Comparison of ENCODE assay signal across 24 cellular contexts in the genomic region with DNA sequence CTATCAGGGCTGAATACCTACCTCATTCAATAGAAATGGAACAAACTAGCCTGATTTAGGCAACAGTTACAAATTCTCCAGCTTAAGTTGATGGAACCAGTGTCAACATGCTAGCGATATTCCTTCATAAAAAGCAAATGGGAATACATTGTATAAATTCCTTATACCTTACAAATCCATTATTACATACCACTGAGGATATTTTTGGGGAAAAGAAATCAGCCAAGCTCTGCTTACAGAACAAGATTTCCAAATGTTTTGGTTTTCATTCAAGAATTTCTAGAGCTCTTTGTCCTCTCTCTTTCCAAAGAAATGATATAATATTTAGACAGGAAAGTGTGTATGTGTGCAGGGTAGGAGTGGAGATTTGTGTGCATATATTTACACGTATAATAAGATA. TPM values are rescaled to one million over a fixed set of nuclear protein-coding genes. Genes with fewer than 3 reads are reported as not detected.
DNase-seq lines count a peak whose midpoint lies in the region; ATAC-seq and TF ChIP-seq lines count a peak whose summit lies in the region.
"Had no signal": no experiment of that assay in that cellular context is flagged by ENCODE, and none has a peak within 500 bp of the region (broad histone marks: within the 10 kb centered on the region; RNA-seq: fewer than 3 reads in every experiment).

No MANE protein-coding gene starts in this region.

- no peak for ATAC-seq in T-cell (replicated peaks in 1 of 4)
- ATAC-seq: GM12878, GM23338, mucosa of descending colon, T-helper 17 cell had no signal

- no peak for TF ChIP-seq CTCF in MCF 10A (IDR thresholded peaks at IDR 0.05; ENCODE audit: unreplicated experiment)
- TF ChIP-seq CTCF in breast epithelium (IDR thresholded peaks at IDR 0.05), result no peak
- TF ChIP-seq CTCF in ascending aorta (IDR thresholded peaks at IDR 0.05), result no peak
- no peak for TF ChIP-seq CTCF in foreskin fibroblast (IDR thresholded peaks at IDR 0.05; ENCODE audit: low read depth, low read length)
- no peak for TF ChIP-seq CTCF in transverse colon (IDR thresholded peaks at IDR 0.05)
- TF ChIP-seq CTCF in nephron progenitor cell (IDR thresholded peaks at IDR 0.05), result no peak

- no peak overlapping the region for H3K27ac Mint-ChIP-seq in MCF 10A (ENCODE audit: low read depth, unreplicated experiment)
- no peak overlapping the region for H3K27ac Mint-ChIP-seq in T-cell
- H3K27ac Mint-ChIP-seq in nephron progenitor cell, result no peak overlapping the region
- H3K27ac Mint-ChIP-seq: activated T-helper 2 cell treated with anti-CD3 and anti-CD28 coated beads, Interferon-gamma antibody, Interleukin-2, Interleukin-4, amounts not matched to agents 10 μg/mL and 5 μg/mL and 100 μg/mL, durations not matched to agents 14 hours and 24 hours and 36 hours; CD8-positive, alpha-beta memory T cell; GM23338; T-helper 17 cell had no signal

- H3K36me3 Mint-ChIP-seq in MCF 10A (ENCODE audit: insufficient read depth, unreplicated experiment), result no peaks in the 10 kb centered on the region
- no peaks in the 10 kb centered on the region for H3K36me3 Mint-ChIP-seq in T-cell
- H3K36me3 Mint-ChIP-seq in nephron progenitor cell (ENCODE audit: low read depth), result no peaks in the 10 kb centered on the region
- H3K36me3 Mint-ChIP-seq: CD8-positive, alpha-beta memory T cell had no signal

- CTCF ChIA-PET in MCF 10A (lab: Yijun Ruan, JAX), result interaction anchor here (0.6 kb wide), 1 partner anchor 449 kb away, joined by 4 read pairs; no protein-coding TSS in a partner anchor
- CTCF ChIA-PET in T-cell (lab: Charles Lee), result no interaction called here

- H3K9me3 Mint-ChIP-seq in MCF 10A (ENCODE audit: unreplicated experiment), result no peaks in the 10 kb centered on the region
- peaks cover 0 to 12% (median 10%) of the 10 kb centered on the region in 3 donors for H3K9me3 Mint-ChIP-seq in T-cell
- peaks cover 18% of the 10 kb centered on the region for H3K9me3 Mint-ChIP-seq in nephron progenitor cell
- H3K9me3 Mint-ChIP-seq: activated T-helper 2 cell treated with anti-CD3 and anti-CD28 coated beads, Interferon-gamma antibody, Interleukin-2, Interleukin-4, amounts not matched to agents 10 μg/mL and 5 μg/mL and 100 μg/mL, durations not matched to agents 14 hours and 24 hours and 36 hours had no signal

- H3K4me1 Mint-ChIP-seq in MCF 10A (ENCODE audit: insufficient read depth, unreplicated experiment) (peaks cover 28% of the 10 kb centered on the region), T-cell (no peaks in the 10 kb centered on the region), nephron progenitor cell (no peaks in the 10 kb centered on the region)
- H3K4me1 Mint-ChIP-seq: CD8-positive, alpha-beta memory T cell; GM23338; T-helper 17 cell had no signal

- H3K4me1 ChIP-seq in breast epithelium (no peaks in the 10 kb centered on the region), ascending aorta (peaks cover 0 to 31% of the 10 kb centered on the region in 2 donors), transverse colon (no peaks in the 10 kb centered on the region)

- peak; percentile 52 for DNase-seq in MCF 10A (ENCODE audit: unreplicated experiment)
- DNase-seq in breast epithelium (ENCODE audit: low spot score in 2 of 2), result no peak
- no peak for DNase-seq in ascending aorta (ENCODE audit: low spot score in 2 of 2)
- DNase-seq in foreskin fibroblast, result peak; percentile 47 to 73
- no peak for DNase-seq in transverse colon
- DNase-seq in T-cell, result no peak
- no peak for DNase-seq in OCI-M1 (lab: John Stamatoyannopoulos, UW)
- DNase-seq in nephron progenitor cell, result no peak
- DNase-seq: 8988T; activated CD4-positive, CD25-positive, alpha-beta regulatory T cell; adrenal gland; CD8-positive, alpha-beta memory T cell; hippocampal formation; Kasumi-1; mucosa of descending colon; NCI-H1417 treated with DMSO at 0.1 percent for 48 hours; occipital lobe; stimulated activated naive CD4-positive, alpha-beta T cell treated with Interleukin-2 at 50 U/mL for 16 hours; T-helper 17 cell had no signal

- H3K36me3 ChIP-seq in breast epithelium, result no peaks in the 10 kb centered on the region
- H3K36me3 ChIP-seq in ascending aorta, result no peaks in the 10 kb centered on the region
- H3K36me3 ChIP-seq in transverse colon, result no peaks in the 10 kb centered on the region
- H3K36me3 ChIP-seq: adrenal gland had no signal

- peak overlapping the region in 1 of 2 donors; percentile 34 for H3K27ac ChIP-seq in breast epithelium
- peak overlapping the region; percentile 19 to 34 for H3K27ac ChIP-seq in ascending aorta
- H3K27ac ChIP-seq in transverse colon, result peak overlapping the region in 3 of 4 donors; percentile 5 to 57 (median 23)
- H3K27ac ChIP-seq: RWPE1 had no signal

- H3K4me3 ChIP-seq in breast epithelium, result no peak overlapping the region
- H3K4me3 ChIP-seq in ascending aorta, result no peak overlapping the region
- no peak overlapping the region for H3K4me3 ChIP-seq in foreskin fibroblast (ENCODE audit: low read depth in 1 of 2, low read length in 2 of 2)
- H3K4me3 ChIP-seq in transverse colon, result no peak overlapping the region
- H3K4me3 ChIP-seq: adrenal gland, GM12878, GM23338, mucosa of descending colon had no signal

- no peak for TF ChIP-seq EP300 in transverse colon (IDR thresholded peaks at IDR 0.05; ENCODE audit: low read depth)

- no peak for TF ChIP-seq POLR2A in breast epithelium (IDR thresholded peaks at IDR 0.05)
- no peak for TF ChIP-seq POLR2A in transverse colon (IDR thresholded peaks at IDR 0.05)

- no peaks in the 10 kb centered on the region for H3K27me3 Mint-ChIP-seq in MCF 10A (ENCODE audit: insufficient read depth, unreplicated experiment)
- H3K27me3 Mint-ChIP-seq in T-cell, result no peaks in the 10 kb centered on the region
- H3K27me3 Mint-ChIP-seq in nephron progenitor cell (ENCODE audit: low read depth, poor library complexity), result peaks cover 4% of the 10 kb centered on the region
- H3K27me3 Mint-ChIP-seq: CD8-positive, alpha-beta memory T cell; T-helper 17 cell had no signal

- H3K27me3 ChIP-seq in breast epithelium (no peaks in the 10 kb centered on the region), ascending aorta (no peaks in the 10 kb centered on the region), transverse colon (no peaks in the 10 kb centered on the region)
- H3K27me3 ChIP-seq: adrenal gland had no signal

- intact Hi-C loops in MCF 10A (cut with micrococcal nuclease) (no loop called here), breast epithelium (cut with DNase I; ENCODE audit: low total_unique reads) (no loop called here), ascending aorta (cut with DNase I) (loop anchor here (5.0 kb wide), 1 partner anchor 84 kb away; no protein-coding TSS in a partner anchor), transverse colon (cut with DNase I; ENCODE audit: low total_unique reads) (no loop called here)

- in situ Hi-C loops in transverse colon (cut with MboI; ENCODE audit: low pct_ligation_motif_present in 1 of 4, low pct_unique_long_range_greater_than_20kb in 1 of 4, low sequenced_read_pairs in 3 of 4), result no loop called here

- no TSS peak for BruUV-seq in MCF 10A (replicated peaks; lab: Mats Ljungman, UMichigan)

- POLR2A ChIA-PET in MCF 10A (lab: Yijun Ruan, JAX), result interaction anchor here (0.5 to 3.1 kb wide), 9 partner anchors 11 to 344 kb away, joined by 3 to 16 read pairs (median 4); partner anchors contain the start of gene TXN
- POLR2A ChIA-PET in T-cell (lab: Charles Lee), result no interaction called here

- H3K9me3 ChIP-seq in breast epithelium (no peaks in the 10 kb centered on the region), ascending aorta (no peaks in the 10 kb centered on the region), transverse colon (no peaks in the 10 kb centered on the region)
- H3K9me3 ChIP-seq: adrenal gland, mucosa of descending colon had no signal

- 50 to 60% methylated on average over 2 of the region's 2 CpGs for WGBS in transverse colon (ENCODE audit: low coverage in 1 of 2), 2 donors

- H3K4me3 Mint-ChIP-seq in MCF 10A (ENCODE audit: unreplicated experiment) (no peak overlapping the region), T-cell (no peak overlapping the region), nephron progenitor cell (no peak overlapping the region)
- H3K4me3 Mint-ChIP-seq: CD8-positive, alpha-beta memory T cell; GM23338; T-helper 17 cell had no signal

RNA-seq across cellular contexts. Expression of gene SVEP1, which starts 41.4 kb away (rescaled TPM):
- total RNA-seq in MCF 10A (2022) (9.9 and 21.9 TPM in 2 replicates), breast epithelium (100 to 1,000 TPM in 1 of 3 donors, 10 to 100 TPM in 2; 54.6 to 158 (median 99.0) TPM), ascending aorta (41.8 TPM), transverse colon (10 to 100 TPM; 13.9 to 26.8 (median 17.4) TPM), T-cell (under 1 TPM in 3 of 5 donors, not detected in 2; 0.03 to 0.12 (median 0.10) TPM)
- total RNA-seq: activated CD8-positive, alpha-beta memory T cell treated with anti-CD3 and anti-CD28 coated beads for 36 hours; activated T-helper 2 cell treated with anti-CD3 and anti-CD28 coated beads, Interferon-gamma antibody, Interleukin-2, Interleukin-4, amounts not matched to agents 10 μg/mL and 5 μg/mL and 100 μg/mL, durations not matched to agents 14 hours and 24 hours and 36 hours; CD8-positive, alpha-beta memory T cell had no signal

Comparison
In these comparisons a context has a peak if more than half of its experiments do, and no peak if none do; other contexts are left out.
1. DNase-seq: peak in MCF 10A (single experiment) and foreskin fibroblast (2 of 2); none in breast epithelium (0 of 2), ascending aorta (0 of 2), transverse colon (single experiment), T-cell (0 of 34), OCI-M1 (single experiment) and nephron progenitor cell (single experiment).